ENCODE assay signal across 8 cellular contexts in genomic region chr9:96441798-96442445, GRCh38. TPM values are rescaled to one million over a fixed set of nuclear protein-coding genes. Genes with fewer than 3 reads are reported as not detected.
DNase-seq lines count a peak whose midpoint lies in the region; ATAC-seq, FAIRE-seq and TF ChIP-seq lines count a peak whose summit lies in the region.

No MANE protein-coding gene starts in this region.

- no peaks in the 10 kb centered on the region for H3K27me3 ChIP-seq in bronchial epithelial cell (ENCODE audit: control insufficient read depth, insufficient read depth, low read length)
- no peaks in the 10 kb centered on the region for H3K27me3 ChIP-seq in pancreas

- peaks cover 3% of the 10 kb centered on the region for H3K9me3 Mint-ChIP-seq in activated CD4-positive, alpha-beta T cell treated with anti-CD3 and anti-CD28 coated beads for 36 hours (ENCODE audit: low read depth)

- H3K4me1 Mint-ChIP-seq in activated CD4-positive, alpha-beta T cell treated with anti-CD3 and anti-CD28 coated beads for 36 hours = no peaks in the 10 kb centered on the region

- no peaks in the 10 kb centered on the region for H3K4me1 ChIP-seq in pancreas

- H3K27ac ChIP-seq in pancreas = no peak overlapping the region

- FAIRE-seq in bronchial epithelial cell (lab: Jason Lieb, UNC) (no peak), pancreas (lab: Jason Lieb, UNC) (no peak)

- whole genome bisulfite sequencing in pancreas, 2 donors = 79 to 89% methylated on average over 5 of the region's 5 CpGs

- H3K36me3 ChIP-seq in bronchial epithelial cell (ENCODE audit: control insufficient read depth, insufficient read depth, low read length) = no peaks in the 10 kb centered on the region
- H3K36me3 ChIP-seq in pancreas = no peaks in the 10 kb centered on the region

- no peaks in the 10 kb centered on the region for H3K27me3 Mint-ChIP-seq in activated CD4-positive, alpha-beta T cell treated with anti-CD3 and anti-CD28 coated beads for 36 hours

- ATAC-seq in activated CD4-positive, alpha-beta T cell treated with anti-CD3 and anti-CD28 coated beads for 36 hours = peak; percentile 65
- peak in 3 of 4 donors; percentile 44 to 75 (median 50) for ATAC-seq in pancreas
- no peak for ATAC-seq in GM21526 (IDR thresholded peaks at IDR 0.05; ENCODE audit: low FRiP score, unreplicated experiment)
- no peak for ATAC-seq in HG02642 (IDR thresholded peaks at IDR 0.05; ENCODE audit: poor library complexity, unreplicated experiment)

- POLR2A ChIA-PET in activated CD4-positive, alpha-beta T cell treated with anti-CD3 and anti-CD28 coated beads for 36 hours (lab: Charles Lee) = no interaction called here

- H3K36me3 Mint-ChIP-seq in activated CD4-positive, alpha-beta T cell treated with anti-CD3 and anti-CD28 coated beads for 36 hours (ENCODE audit: low read depth) = no peaks in the 10 kb centered on the region

- CTCF ChIA-PET in activated CD4-positive, alpha-beta T cell treated with anti-CD3 and anti-CD28 coated beads for 36 hours (lab: Charles Lee) = interaction anchor here (0.5 to 1.8 kb wide), 20 partner anchors 10 to 244 kb away, joined by 3 to 13 read pairs (median 4); partner anchors contain the start of gene PRXL2C

- H3K4me3 ChIP-seq in bronchial epithelial cell (ENCODE audit: low read depth, low read length) (no peak overlapping the region), pancreas (no peak overlapping the region)

- H3K27ac Mint-ChIP-seq in activated CD4-positive, alpha-beta T cell treated with anti-CD3 and anti-CD28 coated beads for 36 hours = no peak overlapping the region

- H3K9me3 ChIP-seq in pancreas = no peaks in the 10 kb centered on the region

- intact Hi-C loops in activated CD4-positive, alpha-beta T cell treated with anti-CD3 and anti-CD28 coated beads for 36 hours (cut with DNase I, micrococcal nuclease) = loop anchor here (1.0 to 5.0 kb wide), 5 partner anchors 111 to 225 kb away; no protein-coding TSS in a partner anchor
- intact Hi-C loops in pancreas (cut with DNase I) = no loop called here

- no peak overlapping the region for H3K4me3 Mint-ChIP-seq in activated CD4-positive, alpha-beta T cell treated with anti-CD3 and anti-CD28 coated beads for 36 hours

- TF ChIP-seq CTCF in bronchial epithelial cell (IDR thresholded peaks at IDR 0.05; ENCODE audit: insufficient read depth, low read length, severe bottlenecking) = peak; percentile 36
- TF ChIP-seq CTCF in pancreas (IDR thresholded peaks at IDR 0.05) = peak in 2 of 4 donors; percentile 18 to 30

- peak; percentile 28 for DNase-seq in activated CD4-positive, alpha-beta T cell treated with anti-CD3 and anti-CD28 coated beads for 36 hours
- no peak for DNase-seq in activated CD4-positive, alpha-beta T cell treated with anti-CD3 and anti-CD28 coated beads for 1 hour
- peak; percentile 17 for DNase-seq in NCI-H1694 treated with DMSO at 0.1 percent for 48 hours (lab: John Stamatoyannopoulos, UW)
- peak; percentile 17 for DNase-seq in bronchial epithelial cell (ENCODE audit: low read depth)
- DNase-seq in pancreas = no peak
- no peak for DNase-seq in nucleus accumbens (lab: John Stamatoyannopoulos, UW)

RNA-seq across cellular contexts. Expression of gene HABP4, which starts 8.0 kb away (rescaled TPM):
- 1 to 10 TPM; 5.8 to 7.3 TPM for total RNA-seq in activated CD4-positive, alpha-beta T cell treated with anti-CD3 and anti-CD28 coated beads for 36 hours
- total RNA-seq in bronchial epithelial cell (6.6 and 7.0 TPM in 2 replicates), pancreas (1 to 10 TPM; 2.8 to 5.1 (median 3.2) TPM)
- 10 to 100 TPM in 1 of 2 donors, 1 to 10 TPM in 1; 7.1 to 13.0 TPM for polyA plus RNA-seq in pancreas

RNA-seq across cellular contexts. Expression of gene ZNF367, which starts 23.8 kb away (rescaled TPM):
- 10 to 100 TPM; 22.0 to 24.2 TPM for total RNA-seq in activated CD4-positive, alpha-beta T cell treated with anti-CD3 and anti-CD28 coated beads for 36 hours
- total RNA-seq in bronchial epithelial cell = 0.13 and 0.26 TPM in 2 replicates
- 1 to 10 TPM in 2 of 6 donors, under 1 TPM in 4; 0.37 to 1.2 (median 0.86) TPM for total RNA-seq in pancreas
- polyA plus RNA-seq in pancreas = under 1 TPM; 0.23 to 0.45 TPM

RNA-seq across cellular contexts. Expression of gene SLC35D2, which starts 58.4 kb away (rescaled TPM):
- 1 to 10 TPM; 2.6 to 2.7 TPM for total RNA-seq in activated CD4-positive, alpha-beta T cell treated with anti-CD3 and anti-CD28 coated beads for 36 hours
- total RNA-seq in bronchial epithelial cell (19.1 and 30.3 TPM in 2 replicates), pancreas (10 to 100 TPM; 19.7 to 27.5 (median 22.8) TPM)
- 10 to 100 TPM; 13.9 to 21.3 TPM for polyA plus RNA-seq in pancreas

Comparison
In these comparisons a context has a peak if more than half of its experiments do, and no peak if none do; other contexts are left out.
1. DNase-seq: peak in activated CD4-positive, alpha-beta T cell treated with anti-CD3 and anti-CD28 coated beads for 36 hours (single experiment), NCI-H1694 treated with DMSO at 0.1 percent for 48 hours (single experiment) and bronchial epithelial cell (single experiment); none in activated CD4-positive, alpha-beta T cell treated with anti-CD3 and anti-CD28 coated beads for 1 hour (single experiment), pancreas (0 of 6) and nucleus accumbens (0 of 56).
2. ATAC-seq: peak in activated CD4-positive, alpha-beta T cell treated with anti-CD3 and anti-CD28 coated beads for 36 hours (single experiment) and pancreas (3 of 4); none in GM21526 (single experiment) and HG02642 (single experiment).
3. RNA of gene ZNF367, which starts 23.8 kb away (total RNA-seq): 22.0 to 24.2 TPM in activated CD4-positive, alpha-beta T cell treated with anti-CD3 and anti-CD28 coated beads for 36 hours; 0.37 to 1.2 TPM in pancreas and 0.13 to 0.26 TPM in bronchial epithelial cell; every median in the first group is over 10 times any median in the second.
4. intact Hi-C loops: an anchor here in activated CD4-positive, alpha-beta T cell treated with anti-CD3 and anti-CD28 coated beads for 36 hours (1.0 to 5.0 kb wide); none called in pancreas.